Comparison of ENCODE assay signal across 11 cellular contexts in genomic region chr1:54249798-54250497, GRCh38. TPM values are rescaled to one million over a fixed set of nuclear protein-coding genes. Genes with fewer than 3 reads are reported as not detected.
DNase-seq lines count a peak whose midpoint lies in the region; ATAC-seq, FAIRE-seq and TF ChIP-seq lines count a peak whose summit lies in the region.
"Had no signal": no experiment of that assay in that cellular context is flagged by ENCODE, and none has a peak within 500 bp of the region (broad histone marks: within the 10 kb centered on the region; RNA-seq: fewer than 3 reads in every experiment).

No MANE protein-coding gene starts in this region.

- TF ChIP-seq POLR2A in sigmoid colon (IDR thresholded peaks at IDR 0.05) = no peak

- peak in 3 of 4 donors; percentile 38 to 54 (median 46) for ATAC-seq in pancreas
- no peak for ATAC-seq in GM19467 (IDR thresholded peaks at IDR 0.05; ENCODE audit: unreplicated experiment)
- ATAC-seq: GM12878 had no signal

- H3K4me1 ChIP-seq in pancreas = no peaks in the 10 kb centered on the region
- H3K4me1 ChIP-seq in sigmoid colon = peaks cover 0 to 33% (median 13%) of the 10 kb centered on the region in 4 donors

- FAIRE-seq in pancreas (lab: Jason Lieb, UNC) = no peak
- FAIRE-seq: GM12878 had no signal

- H3K27ac ChIP-seq in pancreas = no peak overlapping the region
- H3K27ac ChIP-seq in sigmoid colon = peak overlapping the region in 2 of 4 donors; percentile 4 to 21

- H3K9me3 ChIP-seq in pancreas = no peaks in the 10 kb centered on the region
- H3K9me3 ChIP-seq in sigmoid colon = no peaks in the 10 kb centered on the region

- no peak overlapping the region for H3K4me3 ChIP-seq in pancreas
- no peak overlapping the region for H3K4me3 ChIP-seq in sigmoid colon
- H3K4me3 ChIP-seq: GM12878 had no signal

- peaks cover 0 to 4% (median 0%) of the 10 kb centered on the region in 3 donors for H3K36me3 ChIP-seq in pancreas
- peaks cover 0 to 27% (median 8%) of the 10 kb centered on the region in 4 donors for H3K36me3 ChIP-seq in sigmoid colon

- no peaks in the 10 kb centered on the region for H3K27me3 ChIP-seq in pancreas
- no peaks in the 10 kb centered on the region for H3K27me3 ChIP-seq in sigmoid colon

- DNase-seq in ELF-1 (ENCODE audit: low read depth, low spot score) (peak; percentile 69), MV-4-11 (lab: John Stamatoyannopoulos, UW) (peak; percentile 92), fibroblast of gingiva (ENCODE audit: low read depth) (peak; percentile 69), pancreas (no peak), T-helper 1 cell (no peak), sigmoid colon (no peak)
- no peak for DNase-seq in stimulated activated CD8-positive, alpha-beta memory T cell treated with anti-CD3 and anti-CD28 coated beads, Interleukin-4, amount 100 ng/mL, for 48 hours
- DNase-seq: head of caudate nucleus, NCI-H526 had no signal

- TF ChIP-seq EP300 in sigmoid colon (IDR thresholded peaks at IDR 0.05) = no peak

- intact Hi-C loops in pancreas (cut with DNase I) (no loop called here), sigmoid colon (cut with DNase I) (no loop called here)

- TF ChIP-seq CTCF in pancreas (IDR thresholded peaks at IDR 0.05) = no peak
- no peak for TF ChIP-seq CTCF in sigmoid colon (IDR thresholded peaks at IDR 0.05)

- WGBS in pancreas, 2 donors = 82 to 85% methylated on average over 10 of the region's 10 CpGs
- WGBS in sigmoid colon, 2 donors = 73 to 85% methylated on average over 10 of the region's 10 CpGs

RNA-seq across cellular contexts. Expression of gene MRPL37, which starts 50.0 kb away (rescaled TPM):
- total RNA-seq in pancreas = 10 to 100 TPM; 31.4 to 49.2 (median 41.3) TPM
- 10 to 100 TPM; 17.5 to 28.9 TPM for polyA plus RNA-seq in pancreas
- total RNA-seq in sigmoid colon = 10 to 100 TPM; 40.7 to 64.2 (median 55.8) TPM
- 10 to 100 TPM; 59.2 to 80.2 (median 66.1) TPM for polyA plus RNA-seq in sigmoid colon

RNA-seq across cellular contexts. Expression of gene CYB5RL, which starts 50.1 kb away (rescaled TPM):
- total RNA-seq in pancreas (1 to 10 TPM; 3.9 to 9.1 (median 4.9) TPM), sigmoid colon (1 to 10 TPM; 2.6 to 5.7 (median 5.2) TPM)
- polyA plus RNA-seq in pancreas (1 to 10 TPM; 3.2 to 3.7 TPM), sigmoid colon (1 to 10 TPM; 1.4 to 4.4 (median 1.8) TPM)

Comparison
In these comparisons a context has a peak if more than half of its experiments do, and no peak if none do; other contexts are left out.
1. DNase-seq: peak in ELF-1 (single experiment), MV-4-11 (single experiment) and fibroblast of gingiva (single experiment); none in pancreas (0 of 6), stimulated activated CD8-positive, alpha-beta memory T cell treated with anti-CD3 and anti-CD28 coated beads, Interleukin-4, amount 100 ng/mL, for 48 hours (single experiment), T-helper 1 cell (0 of 5) and sigmoid colon (single experiment).